ENCODE assay signal across 8 cellular contexts in the genomic region with DNA sequence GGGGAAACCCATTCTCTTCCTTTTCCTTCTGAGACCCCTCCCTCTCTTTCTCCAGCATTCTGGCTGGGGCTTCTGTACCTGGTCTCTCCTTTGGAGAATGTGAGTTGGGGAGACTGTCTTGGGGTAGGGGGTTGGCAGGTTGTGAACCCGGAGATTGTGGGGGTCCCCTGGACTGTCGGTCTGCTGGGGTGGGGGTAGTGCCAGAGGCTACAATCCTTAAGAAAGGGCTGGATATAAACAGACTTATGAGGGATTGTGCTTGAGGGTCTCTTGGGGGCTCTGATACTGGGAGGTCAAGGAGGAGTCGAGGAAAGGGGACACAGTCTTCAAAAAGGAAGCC. TPM values are rescaled to one million over a fixed set of nuclear protein-coding genes. Genes with fewer than 3 reads are reported as not detected.
DNase-seq lines count a peak whose midpoint lies in the region; ATAC-seq and TF ChIP-seq lines count a peak whose summit lies in the region.

No MANE protein-coding gene starts in this region.

- TF ChIP-seq CTCF in AG10803 (conservative IDR thresholded peaks at IDR 0.05; ENCODE audit: low read length), result no peak
- TF ChIP-seq CTCF in KMS-11 (conservative IDR thresholded peaks at IDR 0.05; ENCODE audit: low read depth, low read length), result no peak

- no peak overlapping the region for H2AFZ ChIP-seq in KMS-11 (ENCODE audit: low read depth)

- no peaks in the 10 kb centered on the region for H3K79me2 ChIP-seq in KMS-11 (ENCODE audit: insufficient read depth, low read depth)

- no peaks in the 10 kb centered on the region for H3K27me3 ChIP-seq in KMS-11 (ENCODE audit: insufficient read depth, low read depth)

- H3K4me1 ChIP-seq in KMS-11 (ENCODE audit: low read depth, poor library complexity, severe bottlenecking), result peaks cover 52% of the 10 kb centered on the region

- H3K4me2 ChIP-seq in KMS-11, result peak overlapping the region; percentile 78; the same call in 1 of the 2 replicates

- peak overlapping the region; percentile 78 for H3K27ac Mint-ChIP-seq in central memory CD8-positive, alpha-beta T cell (ENCODE audit: low read depth)
- peak overlapping the region in 1 of 2 donors; percentile 93 for H3K27ac Mint-ChIP-seq in natural killer cell treated with Interleukin-12 subunit alpha and Interleukin-12 subunit beta and Interleukin-15 and Interleukin-18, amount 100 ng/mL, for 72 hours

- no peaks in the 10 kb centered on the region for H3K9me3 Mint-ChIP-seq in central memory CD8-positive, alpha-beta T cell
- H3K9me3 Mint-ChIP-seq in natural killer cell treated with Interleukin-12 subunit alpha and Interleukin-12 subunit beta and Interleukin-15 and Interleukin-18, amount 100 ng/mL, for 72 hours, result no peaks in the 10 kb centered on the region

- no peaks in the 10 kb centered on the region for H3K36me3 ChIP-seq in KMS-11 (ENCODE audit: insufficient read depth)

- no peak overlapping the region for H3K9ac ChIP-seq in KMS-11

- no peak for ATAC-seq in central memory CD8-positive, alpha-beta T cell (replicated peaks; ENCODE audit: extremely low read depth, poor library complexity, severe bottlenecking)
- ATAC-seq in natural killer cell treated with Interleukin-12 subunit alpha and Interleukin-12 subunit beta and Interleukin-15 and Interleukin-18, amount 100 ng/mL, for 72 hours, result no peak
- ATAC-seq in GM19452 (IDR thresholded peaks at IDR 0.05; ENCODE audit: unreplicated experiment), result no peak
- ATAC-seq in GM21723 (IDR thresholded peaks at IDR 0.05; ENCODE audit: unreplicated experiment), result no peak

- H3K4me3 ChIP-seq in AG10803 (ENCODE audit: low read length) (peak overlapping the region; percentile 71), KMS-11 (IDR thresholded peaks at IDR 0.05; ENCODE audit: insufficient read depth, low read depth, low read length) (no peak overlapping the region)

- H3K4me1 Mint-ChIP-seq in central memory CD8-positive, alpha-beta T cell, result peaks cover 38% of the 10 kb centered on the region
- peaks cover 34 to 44% of the 10 kb centered on the region in 2 donors for H3K4me1 Mint-ChIP-seq in natural killer cell treated with Interleukin-12 subunit alpha and Interleukin-12 subunit beta and Interleukin-15 and Interleukin-18, amount 100 ng/mL, for 72 hours (ENCODE audit: low read depth in 2 of 2)

- no peak for DNase-seq in AG10803 (ENCODE audit: low read depth)
- no peak for DNase-seq in central memory CD8-positive, alpha-beta T cell (ENCODE audit: low spot score in 2 of 2)
- DNase-seq in natural killer cell treated with Interleukin-12 subunit alpha and Interleukin-12 subunit beta and Interleukin-15 and Interleukin-18, amount 100 ng/mL, for 72 hours (ENCODE audit: low spot score), result no peak
- DNase-seq in kidney glomerular epithelial cell (lab: John Stamatoyannopoulos, UW), result no peak
- no peak for DNase-seq in epidermal melanocyte (ENCODE audit: insufficient read length, low spot score)

- no peaks in the 10 kb centered on the region for H4K20me1 ChIP-seq in KMS-11 (ENCODE audit: insufficient read depth)

- no peaks in the 10 kb centered on the region for H3K27me3 Mint-ChIP-seq in central memory CD8-positive, alpha-beta T cell
- no peaks in the 10 kb centered on the region for H3K27me3 Mint-ChIP-seq in natural killer cell treated with Interleukin-12 subunit alpha and Interleukin-12 subunit beta and Interleukin-15 and Interleukin-18, amount 100 ng/mL, for 72 hours

- no peak overlapping the region for H3K27ac ChIP-seq in KMS-11

- peak overlapping the region; percentile 87 for H3K4me3 Mint-ChIP-seq in central memory CD8-positive, alpha-beta T cell
- H3K4me3 Mint-ChIP-seq in natural killer cell treated with Interleukin-12 subunit alpha and Interleukin-12 subunit beta and Interleukin-15 and Interleukin-18, amount 100 ng/mL, for 72 hours, result peak overlapping the region; percentile 88

- peaks cover 29% of the 10 kb centered on the region for H3K36me3 Mint-ChIP-seq in central memory CD8-positive, alpha-beta T cell (ENCODE audit: insufficient read depth)
- H3K36me3 Mint-ChIP-seq in natural killer cell treated with Interleukin-12 subunit alpha and Interleukin-12 subunit beta and Interleukin-15 and Interleukin-18, amount 100 ng/mL, for 72 hours, result no peaks in the 10 kb centered on the region

RNA-seq across cellular contexts. Expression of a gene that starts 2.4 kb away (rescaled TPM):
- total RNA-seq in natural killer cell treated with Interleukin-12 subunit alpha and Interleukin-12 subunit beta and Interleukin-15 and Interleukin-18, amount 100 ng/mL, for 72 hours, result 1 to 10 TPM; 5.9 to 6.3 TPM

RNA-seq across cellular contexts. Expression of a gene that starts 46.7 kb away (rescaled TPM):
- 100 to 1,000 TPM; 266 to 324 TPM for total RNA-seq in natural killer cell treated with Interleukin-12 subunit alpha and Interleukin-12 subunit beta and Interleukin-15 and Interleukin-18, amount 100 ng/mL, for 72 hours

RNA-seq across cellular contexts. Expression of a gene that starts 46.7 kb away (rescaled TPM):
- total RNA-seq in natural killer cell treated with Interleukin-12 subunit alpha and Interleukin-12 subunit beta and Interleukin-15 and Interleukin-18, amount 100 ng/mL, for 72 hours, result 100 to 1,000 TPM; 125 to 143 TPM
